Comparison of ENCODE assay signal across 9 cellular contexts in genomic region chr18:5868218-5868904, GRCh38. TPM values are rescaled to one million over a fixed set of nuclear protein-coding genes. Genes with fewer than 3 reads are reported as not detected.
DNase-seq lines count a peak whose midpoint lies in the region; ATAC-seq, FAIRE-seq and TF ChIP-seq lines count a peak whose summit lies in the region.
"Had no signal": no experiment of that assay in that cellular context is flagged by ENCODE, and none has a peak within 500 bp of the region (broad histone marks: within the 10 kb centered on the region; RNA-seq: fewer than 3 reads in every experiment).

No MANE protein-coding gene starts in this region.

- no peaks in the 10 kb centered on the region for H3K9me3 ChIP-seq in thyroid gland

- no peaks in the 10 kb centered on the region for H3K4me1 Mint-ChIP-seq in activated CD4-positive, alpha-beta T cell treated with anti-CD3 and anti-CD28 coated beads, Interleukin-2, amount 10 ng/mL, durations not matched to agents 24 days and 14 days
- no peaks in the 10 kb centered on the region for H3K4me1 Mint-ChIP-seq in chondrocyte (ENCODE audit: low read depth)

- TF ChIP-seq POLR2A in thyroid gland (IDR thresholded peaks at IDR 0.05): no peak

- ATAC-seq in GM21723 (IDR thresholded peaks at IDR 0.05; ENCODE audit: unreplicated experiment): peak; percentile 90
- peak; percentile 93 for ATAC-seq in left colon

- peak; percentile 69 for FAIRE-seq in RCC 7860 (lab: Jason Lieb, UNC)

- intact Hi-C loops in activated CD4-positive, alpha-beta T cell treated with anti-CD3 and anti-CD28 coated beads, Interleukin-2, amount 10 ng/mL, durations not matched to agents 24 days and 14 days (cut with micrococcal nuclease): no loop called here
- intact Hi-C loops in left colon (cut with DNase I, micrococcal nuclease) (loop anchor here in 1 of 2 donors (10.0 kb wide), 1 partner anchor 274 kb away; no protein-coding TSS in a partner anchor), thyroid gland (cut with DNase I) (no loop called here)

- no peak overlapping the region for H3K27ac Mint-ChIP-seq in activated CD4-positive, alpha-beta T cell treated with anti-CD3 and anti-CD28 coated beads, Interleukin-2, amount 10 ng/mL, durations not matched to agents 24 days and 14 days
- H3K27ac Mint-ChIP-seq in chondrocyte (ENCODE audit: unreplicated experiment): no peak overlapping the region
- H3K27ac Mint-ChIP-seq: memory B cell had no signal

- H3K27me3 Mint-ChIP-seq in activated CD4-positive, alpha-beta T cell treated with anti-CD3 and anti-CD28 coated beads, Interleukin-2, amount 10 ng/mL, durations not matched to agents 24 days and 14 days: no peaks in the 10 kb centered on the region
- H3K27me3 Mint-ChIP-seq in chondrocyte (ENCODE audit: low read depth): peaks cover 19% of the 10 kb centered on the region

- H3K36me3 ChIP-seq in thyroid gland: no peaks in the 10 kb centered on the region

- H3K4me1 ChIP-seq in thyroid gland: no peaks in the 10 kb centered on the region

- no peaks in the 10 kb centered on the region for H3K9me3 Mint-ChIP-seq in activated CD4-positive, alpha-beta T cell treated with anti-CD3 and anti-CD28 coated beads, Interleukin-2, amount 10 ng/mL, durations not matched to agents 24 days and 14 days
- no peaks in the 10 kb centered on the region for H3K9me3 Mint-ChIP-seq in chondrocyte (ENCODE audit: low read depth)
- H3K9me3 Mint-ChIP-seq: memory B cell had no signal

- no peak overlapping the region for H3K4me3 Mint-ChIP-seq in activated CD4-positive, alpha-beta T cell treated with anti-CD3 and anti-CD28 coated beads, Interleukin-2, amount 10 ng/mL, durations not matched to agents 24 days and 14 days
- no peak overlapping the region for H3K4me3 Mint-ChIP-seq in chondrocyte (ENCODE audit: unreplicated experiment)
- H3K4me3 Mint-ChIP-seq: memory B cell had no signal

- H3K27me3 ChIP-seq in thyroid gland: no peaks in the 10 kb centered on the region

- no peaks in the 10 kb centered on the region for H3K36me3 Mint-ChIP-seq in activated CD4-positive, alpha-beta T cell treated with anti-CD3 and anti-CD28 coated beads, Interleukin-2, amount 10 ng/mL, durations not matched to agents 24 days and 14 days (ENCODE audit: low read depth)
- no peaks in the 10 kb centered on the region for H3K36me3 Mint-ChIP-seq in chondrocyte (ENCODE audit: low read depth)
- H3K36me3 Mint-ChIP-seq: memory B cell had no signal

- no peak overlapping the region for H3K4me3 ChIP-seq in thyroid gland (replicated peaks in 1 of 3)

- peak; percentile 82 for DNase-seq in activated CD4-positive, alpha-beta T cell treated with anti-CD3 and anti-CD28 coated beads, Interleukin-2, amount 10 ng/mL, durations not matched to agents 24 days and 14 days
- DNase-seq in activated CD4-positive, alpha-beta T cell treated with anti-CD3 and anti-CD28 coated beads, Interleukin-2, amount 50 U/mL, for 4 hours: no peak
- DNase-seq in KBM-7 (peak; percentile 80), RCC 7860 (ENCODE audit: low spot score) (peak; percentile 62), chondrocyte (ENCODE audit: low spot score) (no peak), left colon (peak; percentile 43 to 73), thyroid gland (peak; percentile 72 to 78)

- TF ChIP-seq CTCF in chondrocyte (IDR thresholded peaks at IDR 0.05): peak; percentile 94
- peak; percentile 16 to 86 (median 70) for TF ChIP-seq CTCF in thyroid gland (IDR thresholded peaks at IDR 0.05)

- H3K27ac ChIP-seq in thyroid gland: no peak overlapping the region

- WGBS in thyroid gland, 2 donors: 42 to 45% methylated on average over 13 of the region's 13 CpGs

- in situ Hi-C loops in KBM-7 (cut with MboI; ENCODE audit: low pct_unique_long_range_greater_than_20kb, low sequenced_read_pairs): no loop called here

RNA-seq across cellular contexts. Expression of gene TMEM200C, which starts 27.0 kb away (rescaled TPM):
- total RNA-seq in activated CD4-positive, alpha-beta T cell treated with anti-CD3 and anti-CD28 coated beads, Interleukin-2, amount 10 ng/mL, durations not matched to agents 24 days and 14 days: not detected in 2 replicates
- total RNA-seq in chondrocyte (5.8 to 8.3 TPM (median 5.9 TPM) in 3 replicates), left colon (under 1 TPM; 0.06 to 0.20 TPM), thyroid gland (under 1 TPM in 2 of 4 donors, not detected in 2; 0.08 to 0.13 TPM)

Comparison
In these comparisons a context has a peak if more than half of its experiments do, and no peak if none do; other contexts are left out.
1. DNase-seq: peak in activated CD4-positive, alpha-beta T cell treated with anti-CD3 and anti-CD28 coated beads, Interleukin-2, amount 10 ng/mL, durations not matched to agents 24 days and 14 days (single experiment), KBM-7 (single experiment), RCC 7860 (single experiment), left colon (2 of 2) and thyroid gland (2 of 2); none in activated CD4-positive, alpha-beta T cell treated with anti-CD3 and anti-CD28 coated beads, Interleukin-2, amount 50 U/mL, for 4 hours (0 of 2) and chondrocyte (single experiment).